ENCODE assay signal across 12 cellular contexts in genomic region chr12:85642810-85643209, GRCh38.
A peak's percentile ranks its signal among the peaks of the same experiment; 100 is the strongest.
DNase-seq lines count a peak whose midpoint lies in the region; ATAC-seq and TF ChIP-seq lines count a peak whose summit lies in the region.
"Had no signal": no experiment of that assay in that cellular context is flagged by ENCODE, and none has a peak within 500 bp of the region (broad histone marks: within the 10 kb centered on the region; RNA-seq: fewer than 3 reads in every experiment).

No MANE protein-coding gene starts in this region.

- TF ChIP-seq CTCF in 22Rv1 (IDR thresholded peaks at IDR 0.05) (peak; percentile 20), foreskin keratinocyte (conservative IDR thresholded peaks at IDR 0.05) (peak; percentile 10)

- H3K4me1 ChIP-seq in foreskin keratinocyte, result no peaks in the 10 kb centered on the region
- H3K4me1 ChIP-seq: BE2C, right atrium auricular region had no signal

- peak; percentile 5 for DNase-seq in H4 (ENCODE audit: low spot score)
- peak; percentile 60 for DNase-seq in SK-MEL-5 (ENCODE audit: low read depth, low spot score)
- no peak for DNase-seq in foreskin keratinocyte
- DNase-seq in COLO668 (lab: John Stamatoyannopoulos, UW; ENCODE audit: unreplicated experiment), result no peak
- DNase-seq in DMS79 (lab: John Stamatoyannopoulos, UW), result no peak
- DNase-seq in stimulated activated CD4-positive, alpha-beta T cell treated with anti-CD3 and anti-CD28 coated beads, Interleukin-4, amount 100 ng/mL, for 4 hours, result no peak
- no peak for DNase-seq in central memory CD4-positive, alpha-beta T cell
- DNase-seq: activated T-cell treated with anti-CD3 and anti-CD28 coated beads, Interleukin-2, amount 50 U/mL, for 1 hour; BE2C; glutamatergic neuron had no signal

- H3K27ac ChIP-seq in 22Rv1 (no peak overlapping the region), foreskin keratinocyte (no peak overlapping the region)
- H3K27ac ChIP-seq: right atrium auricular region had no signal

- no peak for ATAC-seq in foreskin keratinocyte

- H3K27me3 ChIP-seq in foreskin keratinocyte, result no peaks in the 10 kb centered on the region
- H3K27me3 ChIP-seq: BE2C, right atrium auricular region had no signal

- in situ Hi-C loops in SK-MEL-5 (cut with HindIII; ENCODE audit: low pct_unique_long_range_greater_than_20kb, low sequenced_read_pairs), result no loop called here

Comparison
In these comparisons a context has a peak if more than half of its experiments do, and no peak if none do; other contexts are left out.
1. DNase-seq: peak in H4 (single experiment) and SK-MEL-5 (single experiment); none in foreskin keratinocyte (0 of 2), COLO668 (single experiment), DMS79 (single experiment), stimulated activated CD4-positive, alpha-beta T cell treated with anti-CD3 and anti-CD28 coated beads, Interleukin-4, amount 100 ng/mL, for 4 hours (0 of 2) and central memory CD4-positive, alpha-beta T cell (single experiment).